1 cellular context compared by ENCODE assay signal in genomic region chr5:57209316-57210040, GRCh38.
TF ChIP-seq lines count a peak whose summit lies in the region.

No MANE protein-coding gene starts in this region.

TF ChIP-seq in GM23338, 12 proteins besides CTCF, POLR2A, EP300 and RAD21 (continued from another document):
- TF ChIP-seq ZNF462 (CRISPR knock-in tag; IDR thresholded peaks at IDR 0.05) = no peak
- TF ChIP-seq ETS1 (IDR thresholded peaks at IDR 0.05) = no peak
- no peak for TF ChIP-seq ZNF114 (CRISPR knock-in tag; IDR thresholded peaks at IDR 0.05)
- TF ChIP-seq ZNF331 (CRISPR knock-in tag; IDR thresholded peaks at IDR 0.05; ENCODE audit: low read depth) = no peak
- TF ChIP-seq EZH2 (IDR thresholded peaks at IDR 0.05; ENCODE audit: low read depth, unreplicated experiment) = no peak
- TF ChIP-seq EZH2phosphoT487 (IDR thresholded peaks at IDR 0.05; ENCODE audit: unreplicated experiment) = no peak
- no peak for TF ChIP-seq JUNB (IDR thresholded peaks at IDR 0.05; ENCODE audit: unreplicated experiment)
- TF ChIP-seq CREB1 (CRISPR knock-in tag; IDR thresholded peaks at IDR 0.05; ENCODE audit: low read depth) = no peak
- TF ChIP-seq NANOG (IDR thresholded peaks at IDR 0.05; ENCODE audit: borderline replicate concordance) = no peak
